In genomic region chr22:30547188-30547587, GRCh38 we compare ENCODE assay signal across 27 cellular contexts. TPM values are rescaled to one million over a fixed set of nuclear protein-coding genes. Genes with fewer than 3 reads are reported as not detected.
"Had no signal": no experiment of that assay in that cellular context is flagged by ENCODE, and none has a peak within 500 bp of the region (broad histone marks: within the 10 kb centered on the region; RNA-seq: fewer than 3 reads in every experiment).

No MANE protein-coding gene starts in this region.

- ATAC-seq: activated CD4-positive, alpha-beta T cell treated with anti-CD3 and anti-CD28 coated beads for 36 hours; activated T-cell treated with anti-CD3 and anti-CD28 coated beads, Interleukin-2, amount 50 U/mL, for 72 hours; left lung; lower lobe of right lung; naive thymus-derived CD8-positive, alpha-beta T cell; right cardiac atrium; upper lobe of right lung had no signal

- FAIRE-seq: colon had no signal

- H3K36me3 ChIP-seq: esophagus muscularis mucosa, left lung, lower lobe of right lung, spleen, suprapubic skin, tibial artery, upper lobe of right lung had no signal

- H3K36me3 Mint-ChIP-seq: activated naive CD8-positive, alpha-beta T cell; naive thymus-derived CD8-positive, alpha-beta T cell had no signal

- H3K27ac ChIP-seq: esophagus muscularis mucosa, left lung, lower lobe of right lung, spleen, suprapubic skin, tibial artery, upper lobe of right lung had no signal

- H3K9me3 ChIP-seq: esophagus muscularis mucosa, left lung, lower lobe of right lung, spleen, suprapubic skin, tibial artery, upper lobe of right lung had no signal

- H3K4me1 ChIP-seq: left lung, upper lobe of right lung had no signal

- H3K9me3 Mint-ChIP-seq: activated T-cell treated with anti-CD3 and anti-CD28 coated beads, Interleukin-2, amount 50 U/mL, for 72 hours; naive thymus-derived CD8-positive, alpha-beta T cell; neural crest cell had no signal

- DNase-seq: activated CD4-positive, alpha-beta T cell treated with anti-CD3 and anti-CD28 coated beads for 36 hours; activated CD4-positive, alpha-beta T cell treated with anti-CD3 and anti-CD28 coated beads, Interleukin-2, amount 50 U/mL, for 4 hours; activated CD4-positive, CD25-positive, alpha-beta regulatory T cell; activated naive CD4-positive, alpha-beta T cell treated with Interleukin-2 at 50 U/mL for 16 hours; activated T-cell treated with anti-CD3 and anti-CD28 coated beads for 4 hours; activated T-cell treated with anti-CD3 and anti-CD28 coated beads, Interleukin-2, amount 50 U/mL, for 72 hours; anterior cingulate cortex; dermis blood vessel endothelial cell; effector CD4-positive, alpha-beta T cell; foreskin melanocyte; kidney glomerular epithelial cell; left lung; lower lobe of right lung; mesenchymal stem cell; naive thymus-derived CD8-positive, alpha-beta T cell; right cardiac atrium; spleen; stimulated activated naive CD4-positive, alpha-beta T cell; tibial artery; upper lobe of right lung had no signal

- H3K27ac Mint-ChIP-seq: activated CD4-positive, alpha-beta T cell treated with anti-CD3 and anti-CD28 coated beads for 36 hours; activated naive CD8-positive, alpha-beta T cell; activated T-cell treated with anti-CD3 and anti-CD28 coated beads, Interleukin-2, amount 50 U/mL, for 72 hours had no signal

- H3K27me3 ChIP-seq: upper lobe of right lung had no signal

- H3K4me3 ChIP-seq: esophagus muscularis mucosa, left lung, lower lobe of right lung, spleen, suprapubic skin, tibial artery, upper lobe of right lung had no signal

- H3K4me3 Mint-ChIP-seq: activated CD4-positive, alpha-beta T cell treated with anti-CD3 and anti-CD28 coated beads for 36 hours; activated naive CD8-positive, alpha-beta T cell; activated T-cell treated with anti-CD3 and anti-CD28 coated beads, Interleukin-2, amount 50 U/mL, for 72 hours; naive thymus-derived CD8-positive, alpha-beta T cell; neural crest cell had no signal

RNA-seq across cellular contexts. Expression of gene SEC14L6, which starts 0.6 kb away (rescaled TPM):
- total RNA-seq: activated CD4-positive, alpha-beta T cell treated with anti-CD3 and anti-CD28 coated beads for 36 hours; activated T-cell treated with anti-CD3 and anti-CD28 coated beads, Interleukin-2, amount 50 U/mL, for 72 hours; naive thymus-derived CD8-positive, alpha-beta T cell; T-helper 1 cell treated with Interleukin-12 subunit alpha and Interleukin-12 subunit beta and Interleukin-4 antibody, amounts not matched to agents 30 ng/mL and 1 ng/mL, for 36 hours had no signal
- polyA plus RNA-seq: naive thymus-derived CD8-positive, alpha-beta T cell had no signal

RNA-seq across cellular contexts. Expression of gene GAL3ST1, which starts 27.3 kb away (rescaled TPM):
- total RNA-seq: activated CD4-positive, alpha-beta T cell treated with anti-CD3 and anti-CD28 coated beads for 36 hours; glomerular endothelial cell; T-helper 1 cell treated with Interleukin-12 subunit alpha and Interleukin-12 subunit beta and Interleukin-4 antibody, amounts not matched to agents 30 ng/mL and 1 ng/mL, for 36 hours had no signal

RNA-seq across cellular contexts. Expression of gene SEC14L4, which starts 41.7 kb away (rescaled TPM):
- total RNA-seq: activated CD4-positive, alpha-beta T cell treated with anti-CD3 and anti-CD28 coated beads for 36 hours; activated T-cell treated with anti-CD3 and anti-CD28 coated beads, Interleukin-2, amount 50 U/mL, for 72 hours; esophagus muscularis mucosa; glomerular endothelial cell; naive thymus-derived CD8-positive, alpha-beta T cell; right cardiac atrium; T-helper 1 cell treated with Interleukin-12 subunit alpha and Interleukin-12 subunit beta and Interleukin-4 antibody, amounts not matched to agents 30 ng/mL and 1 ng/mL, for 36 hours had no signal
- polyA plus RNA-seq: naive thymus-derived CD8-positive, alpha-beta T cell; right cardiac atrium had no signal
